In the genomic region with DNA sequence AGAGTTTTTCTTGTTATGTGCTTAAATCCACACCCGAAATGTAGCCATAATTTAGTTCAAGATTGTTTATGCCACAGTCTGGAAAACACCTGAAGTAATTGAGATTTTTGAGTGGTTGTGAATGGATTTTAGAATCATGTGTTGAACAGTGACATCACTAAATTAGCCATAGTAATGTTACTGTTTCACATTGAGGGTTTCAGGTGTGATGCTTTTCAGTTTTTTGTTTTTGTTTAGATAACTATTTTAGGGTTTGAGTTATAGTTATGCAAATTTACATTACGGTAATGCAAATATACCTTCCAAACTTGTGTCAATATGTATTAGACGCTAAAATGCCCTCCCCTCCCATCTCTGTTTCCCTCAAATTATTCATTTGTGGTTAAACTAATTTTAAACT, we compare ENCODE assay signal across 20 cellular contexts. TPM values are rescaled to one million over a fixed set of nuclear protein-coding genes. Genes with fewer than 3 reads are reported as not detected.
DNase-seq lines count a peak whose midpoint lies in the region; ATAC-seq, FAIRE-seq and TF ChIP-seq lines count a peak whose summit lies in the region.
"Had no signal": no experiment of that assay in that cellular context is flagged by ENCODE, and none has a peak within 500 bp of the region (broad histone marks: within the 10 kb centered on the region; RNA-seq: fewer than 3 reads in every experiment).

No MANE protein-coding gene starts in this region.

- no peak for DNase-seq in MM.1S
- no peak for DNase-seq in endothelial cell of umbilical vein (ENCODE audit: low read depth, low spot score)
- DNase-seq in GM20000 (ENCODE audit: low spot score): no peak
- DNase-seq in stimulated activated CD4-positive, alpha-beta T cell treated with anti-CD3 and anti-CD28 coated beads, Interleukin-15, amount 100 ng/mL, for 24 hours: no peak
- no peak for DNase-seq in endothelial cell (ENCODE audit: low spot score)
- no peak for DNase-seq in omental fat pad (ENCODE audit: low spot score)
- DNase-seq: activated effector memory CD4-positive, alpha-beta T cell treated with Interleukin-2 at 50 U/mL for 16 hours; NCI-H2107; NCI-H524 treated with DMSO at 0.1 percent for 48 hours; OCI-M1; pancreas; SJCRH30; stimulated activated CD4-positive, alpha-beta T cell treated with anti-CD3 and anti-CD28 coated beads, Interleukin-4, amount 100 ng/mL, for 4 hours; stimulated activated CD8-positive, alpha-beta memory T cell treated with anti-CD3 and anti-CD28 coated beads, Interleukin-4, amount 100 ng/mL, for 48 hours had no signal

- H3K9me3 ChIP-seq in MM.1S (replicated peaks; ENCODE audit: insufficient read depth, low read length): no peaks in the 10 kb centered on the region
- H3K9me3 ChIP-seq in endothelial cell of umbilical vein (replicated peaks; ENCODE audit: control insufficient read depth, insufficient read depth, low read length): no peaks in the 10 kb centered on the region
- H3K9me3 ChIP-seq: pancreas, SJCRH30 had no signal

- H3K9me2 ChIP-seq in MM.1S (replicated peaks; ENCODE audit: insufficient read depth, low read length): no peaks in the 10 kb centered on the region

- peaks cover 85% of the 10 kb centered on the region for H3K79me2 ChIP-seq in MM.1S (ENCODE audit: low read length)
- H3K79me2 ChIP-seq in endothelial cell of umbilical vein (ENCODE audit: control insufficient read depth, insufficient read depth, low read length): peaks cover 97% of the 10 kb centered on the region

- intact Hi-C loops in endothelial cell of umbilical vein (cut with micrococcal nuclease): no loop called here

- H3K4me2 ChIP-seq in MM.1S (ENCODE audit: low read depth, low read length): peak overlapping the region; percentile 24; the same call in 1 of the 2 replicates
- H3K4me2 ChIP-seq in endothelial cell of umbilical vein (ENCODE audit: insufficient read depth, low read length): peak overlapping the region; percentile 60

- POLR2A ChIA-PET in endothelial cell of umbilical vein (lab: Charles Lee): no interaction called here

- no peak overlapping the region for H3K4me3 Mint-ChIP-seq in endothelial cell (ENCODE audit: unreplicated experiment)
- H3K4me3 Mint-ChIP-seq: T-helper 2 cell treated with Interferon-gamma antibody and Interleukin-4, amounts not matched to agents 5 μg/mL and 100 μg/mL, for 36 hours had no signal

- no peaks in the 10 kb centered on the region for H3K36me3 ChIP-seq in MM.1S (replicated peaks; ENCODE audit: insufficient read depth, low read length)
- no peaks in the 10 kb centered on the region for H3K36me3 ChIP-seq in endothelial cell of umbilical vein (ENCODE audit: control insufficient read depth in 2 of 2, extremely low read depth in 1 of 2, insufficient read depth in 2 of 2, low read length in 2 of 2)
- H3K36me3 ChIP-seq: pancreas, SJCRH30 had no signal

- 0 out of 2 replicates have a peak, but pooled peaks cover 8% of the 10 kb centered on the region for H3K4me1 ChIP-seq in MM.1S (ENCODE audit: low read length)
- H3K4me1 ChIP-seq in endothelial cell of umbilical vein (ENCODE audit: control insufficient read depth, extremely low read depth, insufficient read depth, low read length): peaks cover 28% of the 10 kb centered on the region

- no peak overlapping the region for H3K4me3 ChIP-seq in MM.1S (ENCODE audit: low read length)
- H3K4me3 ChIP-seq in endothelial cell of umbilical vein (replicated peaks in 1 of 3; ENCODE audit: insufficient read depth in 1 of 3, low read depth in 1 of 3, low read length in 3 of 3): no peak overlapping the region
- H3K4me3 ChIP-seq: pancreas, SJCRH30, skin epidermis had no signal

- H3K9me1 ChIP-seq in endothelial cell of umbilical vein (replicated peaks; ENCODE audit: control insufficient read depth, extremely low read depth, insufficient read depth, low read length): no peaks in the 10 kb centered on the region

- no peak overlapping the region for H2AFZ ChIP-seq in MM.1S (ENCODE audit: low read length)
- no peak overlapping the region for H2AFZ ChIP-seq in endothelial cell of umbilical vein (ENCODE audit: low read depth, low read length)

- no peaks in the 10 kb centered on the region for H3K27me3 ChIP-seq in MM.1S (replicated peaks; ENCODE audit: insufficient read depth, low read length)
- no peaks in the 10 kb centered on the region for H3K27me3 ChIP-seq in endothelial cell of umbilical vein (ENCODE audit: control insufficient read depth in 2 of 2, insufficient read depth in 2 of 2, low read length in 2 of 2)
- H3K27me3 ChIP-seq: pancreas, SJCRH30 had no signal

- H3K9ac ChIP-seq in MM.1S (ENCODE audit: low read length): no peak overlapping the region
- no peak overlapping the region for H3K9ac ChIP-seq in endothelial cell of umbilical vein (replicated peaks; ENCODE audit: extremely low read depth, insufficient read depth, low read length)

- dilution Hi-C loops in endothelial cell of umbilical vein (cut with MboI; ENCODE audit: extremely low pct_ligation_motif_present, low sequenced_read_pairs): no loop called here

- peaks cover 4% of the 10 kb centered on the region; the same call in 1 of the 2 replicates for H4K20me1 ChIP-seq in MM.1S (ENCODE audit: insufficient read depth, low read length)
- peaks cover 40% of the 10 kb centered on the region for H4K20me1 ChIP-seq in endothelial cell of umbilical vein (replicated peaks; ENCODE audit: control insufficient read depth, extremely low read depth, insufficient read depth, low read length)

- H3K27ac ChIP-seq in MM.1S (ENCODE audit: low read length): peak overlapping the region; percentile 16; the same call in 1 of the 2 replicates
- H3K27ac ChIP-seq in endothelial cell of umbilical vein (ENCODE audit: insufficient read depth, low read depth, low read length): no peak overlapping the region
- H3K27ac ChIP-seq: pancreas, SJCRH30, skin epidermis had no signal

- ATAC-seq in GM18511 (IDR thresholded peaks at IDR 0.05; ENCODE audit: unreplicated experiment): peak; percentile 44
- peak; percentile 64 for ATAC-seq in GM21619 (IDR thresholded peaks at IDR 0.05; ENCODE audit: unreplicated experiment)
- ATAC-seq in omental fat pad (ENCODE audit: low FRiP score): no peak
- ATAC-seq: esophagus mucosa, pancreas had no signal

- TF ChIP-seq POLR2A in endothelial cell of umbilical vein (IDR thresholded peaks at IDR 0.05; ENCODE audit: low read depth, low read length): no peak

- TF ChIP-seq CTCF in MM.1S (IDR thresholded peaks at IDR 0.05; ENCODE audit: low read length) (no peak), endothelial cell of umbilical vein (IDR thresholded peaks at IDR 0.05; ENCODE audit: extremely low read depth in 1 of 2, insufficient read depth in 1 of 2, low read depth in 1 of 2, low read length in 2 of 2) (no peak), GM20000 (IDR thresholded peaks at IDR 0.05; ENCODE audit: extremely low read depth, missing control alignments) (no peak), endothelial cell (IDR thresholded peaks at IDR 0.05; ENCODE audit: unreplicated experiment) (no peak), omental fat pad (IDR thresholded peaks at IDR 0.05) (no peak)

- H3K36me3 Mint-ChIP-seq in endothelial cell (ENCODE audit: low read depth, unreplicated experiment): no peaks in the 10 kb centered on the region

- H3K27me3 Mint-ChIP-seq in endothelial cell (ENCODE audit: unreplicated experiment): no peaks in the 10 kb centered on the region

- H3K9me3 Mint-ChIP-seq in endothelial cell (ENCODE audit: unreplicated experiment): no peaks in the 10 kb centered on the region
- H3K9me3 Mint-ChIP-seq: T-helper 2 cell treated with Interferon-gamma antibody and Interleukin-4, amounts not matched to agents 5 μg/mL and 100 μg/mL, for 36 hours had no signal

- no peak for FAIRE-seq in endothelial cell of umbilical vein (lab: Jason Lieb, UNC)
- FAIRE-seq: H54 had no signal

- CTCF ChIA-PET in endothelial cell of umbilical vein (lab: Charles Lee): interaction anchor here (0.7 to 2.9 kb wide), 5 partner anchors 9 to 257 kb away, joined by 3 to 12 read pairs (median 4); no protein-coding TSS in a partner anchor

- no peak overlapping the region for H3K27ac Mint-ChIP-seq in endothelial cell (ENCODE audit: unreplicated experiment)
- H3K27ac Mint-ChIP-seq: T-helper 2 cell treated with Interferon-gamma antibody and Interleukin-4, amounts not matched to agents 5 μg/mL and 100 μg/mL, for 36 hours had no signal

- peaks cover 26% of the 10 kb centered on the region for H3K4me1 Mint-ChIP-seq in endothelial cell (ENCODE audit: unreplicated experiment)

- no TSS peak for BruUV-seq in endothelial cell of umbilical vein (replicated peaks; lab: Mats Ljungman, UMichigan)

- no peaks in the 10 kb centered on the region; the same call in 1 of the 2 replicates for H3F3A ChIP-seq in MM.1S (ENCODE audit: insufficient read depth, low read length)

TF ChIP-seq in endothelial cell of umbilical vein, 7 proteins besides CTCF, POLR2A, EP300 and RAD21:
- TF ChIP-seq, protein P1, sequence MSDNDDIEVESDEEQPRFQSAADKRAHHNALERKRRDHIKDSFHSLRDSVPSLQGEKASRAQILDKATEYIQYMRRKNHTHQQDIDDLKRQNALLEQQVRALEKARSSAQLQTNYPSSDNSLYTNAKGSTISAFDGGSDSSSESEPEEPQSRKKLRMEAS (IDR thresholded peaks at IDR 0.05; ENCODE audit: insufficient read depth, insufficient read length): no peak
- no peak for TF ChIP-seq EZH2 (IDR thresholded peaks at IDR 0.05; ENCODE audit: borderline replicate concordance, low read depth, low read length, severe bottlenecking)
- TF ChIP-seq MYC (IDR thresholded peaks at IDR 0.05; ENCODE audit: low read depth, low read length): no peak
- TF ChIP-seq POLR2AphosphoS5 (IDR thresholded peaks at IDR 0.05; ENCODE audit: insufficient read depth, low read depth, low read length): no peak
- no peak for TF ChIP-seq JUN (IDR thresholded peaks at IDR 0.05; ENCODE audit: borderline replicate concordance, insufficient read depth, insufficient read length, low read depth)
- no peak for TF ChIP-seq GATA2 (IDR thresholded peaks at IDR 0.05; ENCODE audit: insufficient read depth, insufficient read length, low read depth, low read length)
- no peak for TF ChIP-seq FOS (IDR thresholded peaks at IDR 0.05; ENCODE audit: borderline replicate concordance, insufficient read depth, low read length)
TF ChIP-seq in endothelial cell of umbilical vein: peak in this region for 0.

RNA-seq across cellular contexts. Expression of a gene that starts 22.9 kb away (rescaled TPM):
- total RNA-seq in endothelial cell of umbilical vein (232 and 233 TPM in 2 replicates), endothelial cell (ENCODE audit: unreplicated experiment) (326 TPM), omental fat pad (100 to 1,000 TPM; 229 to 300 (median 263) TPM)
- polyA plus RNA-seq in endothelial cell of umbilical vein: 175 and 178 TPM in 2 replicates
- 152 and 173 TPM in 2 replicates for polyA plus RNA-seq in endothelial cell of umbilical vein (2011; cell fraction: cytosol; rRNA removed)
- polyA plus RNA-seq in endothelial cell of umbilical vein (2011; cell fraction: nucleus; rRNA removed): 179 and 220 TPM in 2 replicates
- polyA plus RNA-seq in endothelial cell of umbilical vein (2012): 92.6 and 143 TPM in 2 replicates
- polyA minus RNA-seq in endothelial cell of umbilical vein: 484 and 519 TPM in 2 replicates
- polyA minus RNA-seq in endothelial cell of umbilical vein (2011; cell fraction: cytosol; rRNA and poly(A)+ RNA removed): 83.3 TPM
- 324 and 418 TPM in 2 replicates for polyA minus RNA-seq in endothelial cell of umbilical vein (2011; cell fraction: nucleus; rRNA and poly(A)+ RNA removed)
